In the genomic region with DNA sequence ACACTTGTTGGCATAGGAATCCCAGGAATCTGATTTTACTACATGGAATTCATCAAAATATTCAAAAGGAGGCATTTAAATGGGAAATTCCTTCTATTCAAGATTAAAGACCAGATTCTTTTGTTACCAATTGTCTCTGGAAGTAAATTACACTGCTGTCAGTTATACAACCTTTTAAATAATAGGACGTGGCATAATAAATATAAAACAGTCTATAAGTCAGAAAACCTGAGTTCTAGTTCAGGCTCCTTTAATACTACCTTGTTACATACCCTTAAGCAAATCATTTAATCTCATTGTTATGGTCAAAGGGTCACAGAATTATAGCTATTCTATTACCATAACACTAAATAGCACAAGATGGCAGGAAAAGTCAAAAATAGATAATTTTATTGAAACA, we compare ENCODE assay signal across 18 cellular contexts. TPM values are rescaled to one million over a fixed set of nuclear protein-coding genes. Genes with fewer than 3 reads are reported as not detected.
A peak's percentile ranks its signal among the peaks of the same experiment; 100 is the strongest.
DNase-seq lines count a peak whose midpoint lies in the region; ATAC-seq and TF ChIP-seq lines count a peak whose summit lies in the region.
"Had no signal": no experiment of that assay in that cellular context is flagged by ENCODE, and none has a peak within 500 bp of the region (broad histone marks: within the 10 kb centered on the region; RNA-seq: fewer than 3 reads in every experiment).

No MANE protein-coding gene starts in this region.

- H3K9me3 Mint-ChIP-seq in GM23338 (no peaks in the 10 kb centered on the region), WTC11 (no peaks in the 10 kb centered on the region), mesothelial cell of epicardium (peaks cover 3% of the 10 kb centered on the region)
- H3K9me3 Mint-ChIP-seq: CD4-positive, alpha-beta memory T cell had no signal

- no peaks in the 10 kb centered on the region for H3K27me3 ChIP-seq in GM23338 (ENCODE audit: insufficient read depth)

- no peak overlapping the region for H3K27ac ChIP-seq in GM23338 (ENCODE audit: low read depth)

- no peaks in the 10 kb centered on the region for H3K36me3 ChIP-seq in GM23338 (ENCODE audit: insufficient read depth)

- no peaks in the 10 kb centered on the region for H3F3A ChIP-seq in GM23338 (replicated peaks; ENCODE audit: low read depth)

- H3K4me3 Mint-ChIP-seq in GM23338 (no peak overlapping the region), WTC11 (no peak overlapping the region; the same call in 1 of the 2 replicates), mesothelial cell of epicardium (no peak overlapping the region)
- H3K4me3 Mint-ChIP-seq: CD4-positive, alpha-beta memory T cell had no signal

- DNase-seq in GM23338 (ENCODE audit: low spot score), result peak; percentile 30
- no peak for DNase-seq in WTC11 (ENCODE audit: low spot score)
- no peak for DNase-seq in mesothelial cell of epicardium (ENCODE audit: low spot score in 2 of 2, unreplicated experiment in 2 of 2)
- DNase-seq in germinal center (ENCODE audit: low spot score), result no peak
- DNase-seq: 8988T; C1 segment of cervical spinal cord; Caco-2; CD4-positive, alpha-beta memory T cell; DMS79; EL; GDM1; H7 had no signal

- no peaks in the 10 kb centered on the region for H4K20me1 ChIP-seq in GM23338 (replicated peaks; ENCODE audit: insufficient read depth)

- CTCF ChIA-PET in WTC11 (lab: Charles Lee), result no interaction called here

- H2AFZ ChIP-seq in GM23338, result no peak overlapping the region

- TF ChIP-seq CTCF in GM23338 (conservative IDR thresholded peaks at IDR 0.05; ENCODE audit: low read depth in 2 of 2), result no peak
- no peak for TF ChIP-seq CTCF in WTC11 (IDR thresholded peaks at IDR 0.05)
- no peak for TF ChIP-seq CTCF in mesothelial cell of epicardium (IDR thresholded peaks at IDR 0.05; ENCODE audit: unreplicated experiment)

- H3K9me2 ChIP-seq in GM23338 (ENCODE audit: insufficient read depth), result no peaks in the 10 kb centered on the region

- H3K27me3 Mint-ChIP-seq in GM23338 (ENCODE audit: insufficient read depth, low read depth, poor library complexity), result no peaks in the 10 kb centered on the region
- H3K27me3 Mint-ChIP-seq in WTC11 (ENCODE audit: low read depth), result no peaks in the 10 kb centered on the region
- no peaks in the 10 kb centered on the region for H3K27me3 Mint-ChIP-seq in mesothelial cell of epicardium (ENCODE audit: low read depth)
- H3K27me3 Mint-ChIP-seq: CD4-positive, alpha-beta memory T cell had no signal

- H3K4me2 ChIP-seq in GM23338, result peak overlapping the region; percentile 25; the same call in 1 of the 2 replicates

- H3K4me1 Mint-ChIP-seq in GM23338 (peaks cover 30% of the 10 kb centered on the region), WTC11 (peaks cover 35% of the 10 kb centered on the region), mesothelial cell of epicardium (peaks cover 29% of the 10 kb centered on the region)
- H3K4me1 Mint-ChIP-seq: CD4-positive, alpha-beta memory T cell had no signal

- H3K27ac Mint-ChIP-seq in GM23338 (no peak overlapping the region; the same call in 1 of the 2 replicates), WTC11 (peak overlapping the region; percentile 45; the same call in 1 of the 2 replicates), mesothelial cell of epicardium (peak overlapping the region; percentile 31)
- H3K27ac Mint-ChIP-seq: CD4-positive, alpha-beta memory T cell had no signal

- POLR2A ChIA-PET in WTC11 (lab: Charles Lee), result no interaction called here

- no peaks in the 10 kb centered on the region for H3K79me2 ChIP-seq in GM23338 (replicated peaks; ENCODE audit: insufficient read depth)

- H3K36me3 Mint-ChIP-seq in GM23338 (ENCODE audit: low read depth), result no peaks in the 10 kb centered on the region
- H3K36me3 Mint-ChIP-seq in WTC11, result no peaks in the 10 kb centered on the region
- peaks cover 3% of the 10 kb centered on the region for H3K36me3 Mint-ChIP-seq in mesothelial cell of epicardium
- H3K36me3 Mint-ChIP-seq: CD4-positive, alpha-beta memory T cell had no signal

- no peak overlapping the region; the same call in 1 of the 2 replicates for H3K4me3 ChIP-seq in GM23338
- H3K4me3 ChIP-seq: GM12878 had no signal

- peaks cover 35% of the 10 kb centered on the region for H3K4me1 ChIP-seq in GM23338 (ENCODE audit: insufficient read depth)

- ATAC-seq in GM23338 (no peak), WTC11 (no peak), GM21786 (IDR thresholded peaks at IDR 0.05; ENCODE audit: unreplicated experiment) (no peak), GM18861 (IDR thresholded peaks at IDR 0.05; ENCODE audit: unreplicated experiment) (no peak), HG03521 (IDR thresholded peaks at IDR 0.05; ENCODE audit: unreplicated experiment) (no peak)
- ATAC-seq: GM12878, HCT116 had no signal

TF ChIP-seq in GM23338, 12 proteins besides CTCF, POLR2A, EP300 and RAD21:
- TF ChIP-seq STAT1 (IDR thresholded peaks at IDR 0.05; ENCODE audit: unreplicated experiment) (no peak), ZNF114 (CRISPR knock-in tag; IDR thresholded peaks at IDR 0.05) (no peak), NANOG (IDR thresholded peaks at IDR 0.05; ENCODE audit: borderline replicate concordance) (no peak), ZNF331 (CRISPR knock-in tag; IDR thresholded peaks at IDR 0.05; ENCODE audit: low read depth) (no peak), EZH2 (IDR thresholded peaks at IDR 0.05; ENCODE audit: low read depth, unreplicated experiment) (no peak), POLR2AphosphoS5 (IDR thresholded peaks at IDR 0.05; ENCODE audit: low read depth) (no peak)
TF ChIP-seq in GM23338: peak in this region for 0.

TF ChIP-seq in WTC11, 78 proteins besides CTCF, POLR2A, EP300 and RAD21:
- TF ChIP-seq TEAD4 (CRISPR knock-in tag; IDR thresholded peaks at IDR 0.05) (no peak), MYBL2 (CRISPR knock-in tag; IDR thresholded peaks at IDR 0.05) (no peak), RORB (CRISPR knock-in tag; IDR thresholded peaks at IDR 0.05) (no peak), ZNF121 (CRISPR knock-in tag; IDR thresholded peaks at IDR 0.05) (no peak), USF2 (CRISPR knock-in tag; IDR thresholded peaks at IDR 0.05) (no peak), KAT7 (CRISPR knock-in tag; IDR thresholded peaks at IDR 0.05; ENCODE audit: borderline replicate concordance) (no peak), ATF2 (CRISPR knock-in tag; IDR thresholded peaks at IDR 0.05; ENCODE audit: borderline replicate concordance, low read depth) (no peak), ZNF416 (CRISPR knock-in tag; IDR thresholded peaks at IDR 0.05) (no peak), JUN (CRISPR knock-in tag; IDR thresholded peaks at IDR 0.05) (no peak), NFYB (CRISPR knock-in tag; conservative IDR thresholded peaks at IDR 0.05; ENCODE audit: low read depth) (no peak), SOX15 (CRISPR knock-in tag; IDR thresholded peaks at IDR 0.05) (no peak), ELF4 (CRISPR knock-in tag; IDR thresholded peaks at IDR 0.05; ENCODE audit: low read depth) (no peak), RELA (CRISPR knock-in tag; IDR thresholded peaks at IDR 0.05; ENCODE audit: borderline replicate concordance) (no peak)

RNA-seq across cellular contexts. Expression of gene COL4A6, which starts 18.8 kb away (rescaled TPM):
- total RNA-seq in GM23338 (2014; rRNA removed; shearing (Covaris generic)), result 11.1 and 15.2 TPM in 2 replicates
- polyA plus RNA-seq in GM23338 (2016; fragmentation: Nextera tagmentation; extraction: Ambion mirVana), result 2.8 and 4.1 TPM in 2 replicates
- total RNA-seq in WTC11 (2021), result 12.8 to 15.5 TPM (median 15.2 TPM) in 3 replicates
- 99.4 to 102 TPM (median 102 TPM) in 3 replicates for total RNA-seq in mesothelial cell of epicardium
- total RNA-seq: A673; CD4-positive, alpha-beta memory T cell had no signal
- polyA plus RNA-seq: CD4-positive, alpha-beta memory T cell had no signal

RNA-seq across cellular contexts. Expression of gene COL4A5, which starts 20.2 kb away (rescaled TPM):
- 25.7 and 48.1 TPM in 2 replicates for total RNA-seq in GM23338 (2014; rRNA removed; shearing (Covaris generic))
- polyA plus RNA-seq in GM23338 (2016; fragmentation: Nextera tagmentation; extraction: Ambion mirVana), result 13.2 and 15.5 TPM in 2 replicates
- total RNA-seq in WTC11 (2021) (30.7 to 43.0 TPM (median 36.4 TPM) in 3 replicates), mesothelial cell of epicardium (389 to 413 TPM (median 413 TPM) in 3 replicates)
- total RNA-seq: CD4-positive, alpha-beta memory T cell had no signal
- polyA plus RNA-seq: CD4-positive, alpha-beta memory T cell had no signal
